Comparison of ENCODE assay signal across 8 cellular contexts in the genomic region with DNA sequence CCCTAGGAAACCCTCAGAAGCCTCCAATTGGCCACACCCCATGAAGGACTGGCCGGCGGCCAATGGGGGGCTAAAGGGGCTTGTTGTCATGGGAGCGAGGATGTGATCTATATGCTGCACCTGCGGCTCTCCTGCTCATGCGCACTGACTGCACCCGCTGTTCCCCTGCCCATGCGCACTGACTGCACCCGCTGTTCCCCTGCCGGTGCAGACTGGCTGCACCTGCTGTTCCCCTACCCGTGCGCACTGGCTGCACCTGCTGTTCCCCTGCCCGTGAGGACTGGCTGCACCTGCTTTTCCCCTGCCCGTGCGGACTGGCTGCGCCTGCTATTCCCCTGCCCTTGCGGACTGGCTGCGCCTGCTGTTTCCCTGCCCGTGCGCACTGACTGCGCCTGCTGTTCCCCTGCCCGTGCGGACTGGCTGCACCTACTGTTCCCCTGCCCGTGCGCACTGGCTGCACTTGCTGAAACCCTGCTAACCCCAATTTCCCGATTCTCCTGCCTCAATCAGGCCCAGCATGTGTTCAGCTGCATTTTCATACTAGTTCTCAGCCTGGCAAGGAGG. TPM values are rescaled to one million over a fixed set of nuclear protein-coding genes. Genes with fewer than 3 reads are reported as not detected.
DNase-seq lines count a peak whose midpoint lies in the region; ATAC-seq, FAIRE-seq and TF ChIP-seq lines count a peak whose summit lies in the region.
"Had no signal": no experiment of that assay in that cellular context is flagged by ENCODE, and none has a peak within 500 bp of the region (broad histone marks: within the 10 kb centered on the region; RNA-seq: fewer than 3 reads in every experiment).

No MANE protein-coding gene starts in this region.

- ATAC-seq in GM18909 (IDR thresholded peaks at IDR 0.05; ENCODE audit: poor library complexity, unreplicated experiment): peak; percentile 79
- peak; percentile 68 for ATAC-seq in HG03097 (IDR thresholded peaks at IDR 0.05; ENCODE audit: low FRiP score, unreplicated experiment)
- ATAC-seq in pancreas: peak; percentile 89 to 94 (median 92)

- TF ChIP-seq CTCF in pancreas (IDR thresholded peaks at IDR 0.05): no peak

- POLR2A ChIA-PET in activated CD4-positive, alpha-beta memory T cell treated with anti-CD3 and anti-CD28 coated beads, Interleukin-2, amount 10 ng/mL, durations not matched to agents 7 days and 5 days (lab: Charles Lee): no interaction called here

- no peak for FAIRE-seq in pancreas (lab: Jason Lieb, UNC)

- H3K4me1 Mint-ChIP-seq in activated CD4-positive, alpha-beta memory T cell treated with anti-CD3 and anti-CD28 coated beads, Interleukin-2, amount 10 ng/mL, durations not matched to agents 7 days and 5 days: peaks cover 2% of the 10 kb centered on the region

- CTCF ChIA-PET in activated CD4-positive, alpha-beta memory T cell treated with anti-CD3 and anti-CD28 coated beads, Interleukin-2, amount 10 ng/mL, durations not matched to agents 7 days and 5 days (lab: Charles Lee): interaction anchor here (0.9 kb wide), 1 partner anchor 270 kb away, joined by 3 read pairs; no protein-coding TSS in a partner anchor

- peak overlapping the region in 2 of 4 donors; percentile 37 to 66 for H3K27ac ChIP-seq in pancreas

- H3K4me3 ChIP-seq in endocrine pancreas (ENCODE audit: control insufficient read depth, insufficient read depth, low read length) (peak overlapping the region; percentile 1), pancreas (peak overlapping the region in 2 of 4 donors; percentile 17 to 31), MG63 (no peak overlapping the region)

- H3K9ac ChIP-seq in endocrine pancreas (ENCODE audit: control insufficient read depth, insufficient read depth, low read length): no peak overlapping the region

- H3K36me3 Mint-ChIP-seq in activated CD4-positive, alpha-beta memory T cell treated with anti-CD3 and anti-CD28 coated beads, Interleukin-2, amount 10 ng/mL, durations not matched to agents 7 days and 5 days (ENCODE audit: low read depth): no peaks in the 10 kb centered on the region

- H3K27me3 Mint-ChIP-seq in activated CD4-positive, alpha-beta memory T cell treated with anti-CD3 and anti-CD28 coated beads, Interleukin-2, amount 10 ng/mL, durations not matched to agents 7 days and 5 days: peaks cover 19% of the 10 kb centered on the region

- H3K4me1 ChIP-seq in endocrine pancreas (ENCODE audit: control insufficient read depth, insufficient read depth, low read length) (no peaks in the 10 kb centered on the region), pancreas (no peaks in the 10 kb centered on the region)

- 0 to 1% methylated on average over 24 to 25 of the region's 25 CpGs for WGBS in pancreas, 2 donors

- intact Hi-C loops in pancreas (cut with DNase I): no loop called here

- no peaks in the 10 kb centered on the region for H3K9me3 Mint-ChIP-seq in activated CD4-positive, alpha-beta memory T cell treated with anti-CD3 and anti-CD28 coated beads, Interleukin-2, amount 10 ng/mL, durations not matched to agents 7 days and 5 days

- H3K36me3 ChIP-seq in endocrine pancreas (ENCODE audit: control insufficient read depth, insufficient read depth, low read length) (no peaks in the 10 kb centered on the region), pancreas (no peaks in the 10 kb centered on the region), MG63 (no peaks in the 10 kb centered on the region)

- H3K27me3 ChIP-seq in endocrine pancreas (ENCODE audit: control insufficient read depth, insufficient read depth, low read length) (no peaks in the 10 kb centered on the region), pancreas (no peaks in the 10 kb centered on the region), MG63 (peaks cover 21% of the 10 kb centered on the region)

- H3K9me3 ChIP-seq in endocrine pancreas (ENCODE audit: control insufficient read depth, low read length) (no peaks in the 10 kb centered on the region), pancreas (no peaks in the 10 kb centered on the region), MG63 (no peaks in the 10 kb centered on the region)

- DNase-seq in NCI-H2196 (lab: John Stamatoyannopoulos, UW; ENCODE audit: unreplicated experiment) (peak; percentile 98), pancreas (peak; percentile 76 to 92 (median 80)), MG63 (no peak)
- peak; percentile 59 for DNase-seq in activated CD4-positive, alpha-beta memory T cell treated with anti-CD3 and anti-CD28 coated beads, Interleukin-2, amount 10 ng/mL, durations not matched to agents 7 days and 5 days

- peak overlapping the region; percentile 58 for H3K4me3 Mint-ChIP-seq in activated CD4-positive, alpha-beta memory T cell treated with anti-CD3 and anti-CD28 coated beads, Interleukin-2, amount 10 ng/mL, durations not matched to agents 7 days and 5 days

- H3K27ac Mint-ChIP-seq in activated CD4-positive, alpha-beta memory T cell treated with anti-CD3 and anti-CD28 coated beads, Interleukin-2, amount 10 ng/mL, durations not matched to agents 7 days and 5 days: no peak overlapping the region

RNA-seq across cellular contexts. Expression of a gene that starts 16.8 kb away (rescaled TPM):
- 10 to 100 TPM; 23.5 to 27.5 TPM for total RNA-seq in activated CD4-positive, alpha-beta memory T cell treated with anti-CD3 and anti-CD28 coated beads, Interleukin-2, amount 10 ng/mL, durations not matched to agents 7 days and 5 days
- 10 to 100 TPM; 25.3 to 57.0 (median 39.0) TPM for total RNA-seq in pancreas
- polyA plus RNA-seq in pancreas: 10 to 100 TPM; 40.5 to 81.9 TPM
- 19.8 and 37.4 TPM in 2 replicates for total RNA-seq in MG63 (2014; rRNA removed; shearing (Covaris generic); ENCODE audit: low replicate concordance)

RNA-seq across cellular contexts. Expression of a gene that starts 46.4 kb away (rescaled TPM):
- total RNA-seq in activated CD4-positive, alpha-beta memory T cell treated with anti-CD3 and anti-CD28 coated beads, Interleukin-2, amount 10 ng/mL, durations not matched to agents 7 days and 5 days: 10 to 100 TPM; 13.6 to 13.8 TPM
- total RNA-seq in pancreas: 1 to 10 TPM; 1.7 to 4.4 (median 2.5) TPM
- 1 to 10 TPM in 1 of 2 donors, under 1 TPM in 1; 0.96 to 1.0 TPM for polyA plus RNA-seq in pancreas
- 0.53 TPM in 1 of 2 replicates, not detected in the other for total RNA-seq in MG63 (2014; rRNA removed; shearing (Covaris generic); ENCODE audit: low replicate concordance)
- polyA plus RNA-seq: fibroblast of lung had no signal
